8 cellular contexts compared by ENCODE assay signal in genomic region chr20:59783020-59784010, GRCh38.
DNase-seq lines count a peak whose midpoint lies in the region; ATAC-seq lines count a peak whose summit lies in the region.

No MANE protein-coding gene starts in this region.

- H3K36me3 ChIP-seq in HAP-1 (replicated peaks) = no peaks in the 10 kb centered on the region

- DNase-seq in DMS53 (lab: John Stamatoyannopoulos, UW) (peak; percentile 82), HAP-1 (ENCODE audit: low spot score in 2 of 2) (peak; percentile 5 to 76), NCI-H524 (lab: John Stamatoyannopoulos, UW) (peak; percentile 59 to 91), anterior cingulate cortex (lab: John Stamatoyannopoulos, UW) (peak in 53 of 58 donors; percentile 15 to 81 (median 48)), hepatic stellate cell (ENCODE audit: low spot score) (peak; percentile 72), smooth muscle cell of the brain vasculature (ENCODE audit: low read depth, low spot score) (peak; percentile 18)

- ATAC-seq in HG03565 (IDR thresholded peaks at IDR 0.05; ENCODE audit: unreplicated experiment) (no peak), HG02884 (IDR thresholded peaks at IDR 0.05; ENCODE audit: unreplicated experiment) (no peak)

- in situ Hi-C loops in HAP-1 (cut with MboI; ENCODE audit: low sequenced_read_pairs) = no loop called here

- H3K4me3 ChIP-seq in HAP-1 = no peak overlapping the region

- H3K4me1 ChIP-seq in HAP-1 = no peaks in the 10 kb centered on the region

- no peaks in the 10 kb centered on the region for H3K9me3 ChIP-seq in HAP-1

- no peaks in the 10 kb centered on the region for H3K27me3 ChIP-seq in HAP-1 (ENCODE audit: low read depth)

Comparison
In these comparisons a context has a peak if more than half of its experiments do, and no peak if none do; other contexts are left out.
1. DNase-seq: peak in every context shown above with its lines; median percentile 82 in DMS53; 75 in NCI-H524; 72 in hepatic stellate cell; 48 in anterior cingulate cortex; 40 in HAP-1; 18 in smooth muscle cell of the brain vasculature.